8 cellular contexts compared by ENCODE assay signal in genomic region chr7:26200113-26200443, GRCh38. TPM values are rescaled to one million over a fixed set of nuclear protein-coding genes. Genes with fewer than 3 reads are reported as not detected.
DNase-seq lines count a peak whose midpoint lies in the region; ATAC-seq and TF ChIP-seq lines count a peak whose summit lies in the region.

No MANE protein-coding gene starts in this region.

- peak overlapping the region; percentile 97 for H3K4me3 ChIP-seq in mucosa of descending colon

- DNase-seq in Caki2 (ENCODE audit: low read depth), result peak; percentile 77
- DNase-seq in NCI-H510A treated with DMSO at 0.1 percent for 48 hours (lab: John Stamatoyannopoulos, UW), result peak; percentile 85
- DNase-seq in activated CD8-positive, alpha-beta memory T cell treated with anti-CD3 and anti-CD28 coated beads for 48 hours (ENCODE audit: low read depth in 2 of 3, low spot score in 2 of 3), result peak; percentile 46 to 84 (median 70)
- peak; percentile 71 to 80 (median 74) for DNase-seq in effector memory CD8-positive, alpha-beta T cell
- peak; percentile 81 to 86 (median 83) for DNase-seq in mucosa of descending colon
- DNase-seq in stimulated activated CD8-positive, alpha-beta memory T cell treated with anti-CD3 and anti-CD28 coated beads, Interleukin-2, amount 100 ng/mL, for 48 hours (ENCODE audit: low read depth in 2 of 2), result peak; percentile 62 to 64

- H3K36me3 Mint-ChIP-seq in effector memory CD8-positive, alpha-beta T cell (ENCODE audit: insufficient read depth), result peaks cover 67% of the 10 kb centered on the region

- no peaks in the 10 kb centered on the region for H3K9me3 Mint-ChIP-seq in effector memory CD8-positive, alpha-beta T cell

- intact Hi-C loops in mucosa of descending colon (cut with DNase I, micrococcal nuclease), result no loop called here

- H3K4me1 ChIP-seq in mucosa of descending colon (ENCODE audit: low read depth), result peaks cover 31% of the 10 kb centered on the region

- ATAC-seq in HG02642 (IDR thresholded peaks at IDR 0.05; ENCODE audit: poor library complexity, unreplicated experiment) (peak; percentile 16), mucosa of descending colon (peak; percentile 41), HG03135 (IDR thresholded peaks at IDR 0.05; ENCODE audit: unreplicated experiment) (no peak)
- ATAC-seq in effector memory CD8-positive, alpha-beta T cell (replicated peaks), result peak; percentile 26

- no peaks in the 10 kb centered on the region for H3K27me3 Mint-ChIP-seq in effector memory CD8-positive, alpha-beta T cell

- H3K4me1 Mint-ChIP-seq in effector memory CD8-positive, alpha-beta T cell (ENCODE audit: low read depth in 2 of 2), result peaks cover 47 to 61% of the 10 kb centered on the region in 2 donors

- in situ Hi-C loops in Caki2 (cut with HindIII; ENCODE audit: low pct_unique_long_range_greater_than_20kb, low sequenced_read_pairs), result no loop called here

- H3K27ac Mint-ChIP-seq in effector memory CD8-positive, alpha-beta T cell, result peak overlapping the region; percentile 99 to 100

- H3K36me3 ChIP-seq in mucosa of descending colon (ENCODE audit: low read depth), result no peaks in the 10 kb centered on the region

- H3K4me3 Mint-ChIP-seq in effector memory CD8-positive, alpha-beta T cell, result peak overlapping the region; percentile 99 to 100

- no peak for TF ChIP-seq CTCF in mucosa of descending colon (IDR thresholded peaks at IDR 0.05)

- no peaks in the 10 kb centered on the region for H3K9me3 ChIP-seq in mucosa of descending colon

RNA-seq across cellular contexts. Expression of gene HNRNPA2B1, which starts 0.5 kb away (rescaled TPM):
- total RNA-seq in Caki2 (2014; rRNA removed; shearing (Covaris generic); ENCODE audit: low replicate concordance), result 167 and 170 TPM in 2 replicates
- 100 to 1,000 TPM; 345 to 441 (median 379) TPM for total RNA-seq in mucosa of descending colon

RNA-seq across cellular contexts. Expression of gene CBX3, which starts 1.5 kb away (rescaled TPM):
- total RNA-seq in Caki2 (2014; rRNA removed; shearing (Covaris generic); ENCODE audit: low replicate concordance), result 250 and 280 TPM in 2 replicates
- total RNA-seq in mucosa of descending colon, result 10 to 100 TPM; 61.3 to 93.8 (median 81.4) TPM

RNA-seq across cellular contexts. Expression of gene NFE2L3, which starts 48.1 kb away (rescaled TPM):
- total RNA-seq in Caki2 (2014; rRNA removed; shearing (Covaris generic); ENCODE audit: low replicate concordance), result 88.0 and 99.4 TPM in 2 replicates
- 10 to 100 TPM in 1 of 3 donors, 1 to 10 TPM in 2; 7.3 to 12.2 (median 8.4) TPM for total RNA-seq in mucosa of descending colon
